In the genomic region with DNA sequence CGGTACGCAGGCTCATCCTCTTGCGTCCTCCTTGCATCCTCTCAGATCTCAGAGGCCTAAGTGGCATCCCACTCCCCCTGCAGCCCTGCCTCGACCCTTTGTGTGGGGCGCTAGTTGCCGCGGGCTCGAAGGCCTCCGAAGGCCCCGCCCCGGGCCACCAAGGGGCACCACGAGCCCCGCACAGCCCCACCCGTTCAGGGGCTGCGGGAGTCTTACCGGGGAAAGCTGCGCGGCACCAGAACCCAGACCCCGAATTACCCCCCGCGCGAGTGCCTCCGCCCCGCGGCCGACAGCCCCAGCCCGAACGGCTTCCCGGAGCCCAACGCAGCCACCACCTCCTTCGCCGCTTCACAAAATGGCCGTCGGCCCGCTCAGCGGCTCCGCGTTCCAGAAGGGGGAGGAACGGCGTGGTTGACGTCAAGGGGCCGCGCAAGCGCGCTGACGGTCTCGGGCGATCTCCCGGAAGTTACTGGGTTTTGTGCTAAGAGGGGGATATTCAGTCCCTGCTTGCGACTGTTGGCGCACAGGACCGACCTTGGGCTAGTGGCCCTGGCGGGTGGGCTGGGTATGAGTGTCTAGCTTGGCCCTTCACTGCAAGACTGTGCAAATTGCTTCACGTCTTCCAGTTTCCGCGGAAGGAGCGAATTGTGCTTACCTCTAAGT, we compare ENCODE assay signal across 8 cellular contexts. TPM values are rescaled to one million over a fixed set of nuclear protein-coding genes. Genes with fewer than 3 reads are reported as not detected.
DNase-seq lines count a peak whose midpoint lies in the region; ATAC-seq and TF ChIP-seq lines count a peak whose summit lies in the region.

Gene CPNE1, minus strand, starts transcription at position 357 of the 663 bp plus-strand sequence. CDS start 31,977 bp downstream, outside the sequence.
A gene with protein sequence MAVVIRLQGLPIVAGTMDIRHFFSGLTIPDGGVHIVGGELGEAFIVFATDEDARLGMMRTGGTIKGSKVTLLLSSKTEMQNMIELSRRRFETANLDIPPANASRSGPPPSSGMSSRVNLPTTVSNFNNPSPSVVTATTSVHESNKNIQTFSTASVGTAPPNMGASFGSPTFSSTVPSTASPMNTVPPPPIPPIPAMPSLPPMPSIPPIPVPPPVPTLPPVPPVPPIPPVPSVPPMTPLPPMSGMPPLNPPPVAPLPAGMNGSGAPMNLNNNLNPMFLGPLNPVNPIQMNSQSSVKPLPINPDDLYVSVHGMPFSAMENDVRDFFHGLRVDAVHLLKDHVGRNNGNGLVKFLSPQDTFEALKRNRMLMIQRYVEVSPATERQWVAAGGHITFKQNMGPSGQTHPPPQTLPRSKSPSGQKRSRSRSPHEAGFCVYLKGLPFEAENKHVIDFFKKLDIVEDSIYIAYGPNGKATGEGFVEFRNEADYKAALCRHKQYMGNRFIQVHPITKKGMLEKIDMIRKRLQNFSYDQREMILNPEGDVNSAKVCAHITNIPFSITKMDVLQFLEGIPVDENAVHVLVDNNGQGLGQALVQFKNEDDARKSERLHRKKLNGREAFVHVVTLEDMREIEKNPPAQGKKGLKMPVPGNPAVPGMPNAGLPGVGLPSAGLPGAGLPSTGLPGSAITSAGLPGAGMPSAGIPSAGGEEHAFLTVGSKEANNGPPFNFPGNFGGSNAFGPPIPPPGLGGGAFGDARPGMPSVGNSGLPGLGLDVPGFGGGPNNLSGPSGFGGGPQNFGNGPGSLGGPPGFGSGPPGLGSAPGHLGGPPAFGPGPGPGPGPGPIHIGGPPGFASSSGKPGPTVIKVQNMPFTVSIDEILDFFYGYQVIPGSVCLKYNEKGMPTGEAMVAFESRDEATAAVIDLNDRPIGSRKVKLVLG (minus strand): TSS at position 357 of the 663 bp plus-strand sequence. CDS start 9,578 bp downstream, outside the sequence.

- POLR2A ChIA-PET in RWPE1 (lab: Yijun Ruan, JAX; ENCODE audit: low non-redundant PET) = interaction anchor here (0.9 to 1.6 kb wide), 4 partner anchors 11 to 209 kb away, joined by 4 to 9 read pairs (median 5); partner anchors contain the start of gene CEP250
- POLR2A ChIA-PET in naive thymus-derived CD8-positive, alpha-beta T cell (lab: Charles Lee) = interaction anchor here (0.6 to 7.6 kb wide), 23 partner anchors 9 to 387 kb away, joined by 3 to 101 read pairs (median 6); partner anchors contain the start of genes CEP250, ERGIC3, NFS1 and PHF20

- H3K27me3 Mint-ChIP-seq in GM23338 (ENCODE audit: insufficient read depth, low read depth, poor library complexity) = peaks cover 9% of the 10 kb centered on the region
- no peaks in the 10 kb centered on the region for H3K27me3 Mint-ChIP-seq in activated T-helper 17 cell treated with anti-CD3 and anti-CD28 coated beads, Interleukin-2, amount 50 U/mL, for 72 hours
- no peaks in the 10 kb centered on the region for H3K27me3 Mint-ChIP-seq in naive thymus-derived CD8-positive, alpha-beta T cell
- H3K27me3 Mint-ChIP-seq in stimulated activated naive B cell treated with anti-CD40 and anti-IgM and Interleukin-4, amounts not matched to agents 10 μg/mL and 1 μg/mL and 100 μg/mL, for 72 hours = no peaks in the 10 kb centered on the region

- H3K27me3 ChIP-seq in DOHH2 (ENCODE audit: control insufficient read depth, low read length) = no peaks in the 10 kb centered on the region
- H3K27me3 ChIP-seq in GM23338 (ENCODE audit: insufficient read depth) = no peaks in the 10 kb centered on the region

- no peaks in the 10 kb centered on the region for H3K9me3 Mint-ChIP-seq in GM23338
- H3K9me3 Mint-ChIP-seq in activated T-helper 17 cell treated with anti-CD3 and anti-CD28 coated beads, Interleukin-2, amount 50 U/mL, for 72 hours = no peaks in the 10 kb centered on the region
- no peaks in the 10 kb centered on the region for H3K9me3 Mint-ChIP-seq in naive thymus-derived CD8-positive, alpha-beta T cell
- no peaks in the 10 kb centered on the region for H3K9me3 Mint-ChIP-seq in stimulated activated naive B cell treated with anti-CD40 and anti-IgM and Interleukin-4, amounts not matched to agents 10 μg/mL and 1 μg/mL and 100 μg/mL, for 72 hours

- H3K4me1 ChIP-seq in DOHH2 (ENCODE audit: control insufficient read depth, low read length) (peaks cover 46% of the 10 kb centered on the region), GM23338 (ENCODE audit: insufficient read depth) (peaks cover 37% of the 10 kb centered on the region)

- no peaks in the 10 kb centered on the region for H3K9me3 ChIP-seq in DOHH2 (ENCODE audit: control insufficient read depth, insufficient read depth, low read length)

- H3K27ac Mint-ChIP-seq in GM23338 = peak within 1 kb of the TSS; percentile 99
- peak within 1 kb of the TSS; percentile 87 for H3K27ac Mint-ChIP-seq in activated T-helper 17 cell treated with anti-CD3 and anti-CD28 coated beads, Interleukin-2, amount 50 U/mL, for 72 hours
- H3K27ac Mint-ChIP-seq in naive thymus-derived CD8-positive, alpha-beta T cell = peak within 1 kb of the TSS; percentile 96 to 100 (median 99)
- H3K27ac Mint-ChIP-seq in stimulated activated naive B cell treated with anti-CD40 and anti-IgM and Interleukin-4, amounts not matched to agents 10 μg/mL and 1 μg/mL and 100 μg/mL, for 72 hours = peak within 1 kb of the TSS; percentile 100

- H3K9me2 ChIP-seq in DOHH2 (replicated peaks; ENCODE audit: control insufficient read depth, low read length) = no peaks in the 10 kb centered on the region
- H3K9me2 ChIP-seq in GM23338 (ENCODE audit: insufficient read depth) = no peaks in the 10 kb centered on the region

- CTCF ChIA-PET in RWPE1 (lab: Yijun Ruan, JAX) = interaction anchor here (1.3 kb wide), 1 partner anchor 23 kb away, joined by 3 read pairs; no protein-coding TSS in a partner anchor

- peak within 1 kb of the TSS; percentile 66 for H3K27ac ChIP-seq in DOHH2 (ENCODE audit: low read depth, low read length)
- peak within 1 kb of the TSS; percentile 97 for H3K27ac ChIP-seq in GM23338 (ENCODE audit: low read depth)
- H3K27ac ChIP-seq in RWPE1 = peak within 1 kb of the TSS; percentile 87

- H3K4me3 ChIP-seq in DOHH2 (ENCODE audit: low read length) = peak within 1 kb of the TSS; percentile 78
- H3K4me3 ChIP-seq in GM23338 = peak within 1 kb of the TSS; percentile 95
- H3K4me3 ChIP-seq in fibroblast of mammary gland (ENCODE audit: control insufficient read depth, low read depth, low read length) = peak within 1 kb of the TSS; percentile 68

- H3K4me2 ChIP-seq in DOHH2 (ENCODE audit: low read length) (peak within 1 kb of the TSS; percentile 99), GM23338 (peak within 1 kb of the TSS; percentile 94)

- H3F3A ChIP-seq in DOHH2 (ENCODE audit: control insufficient read depth, insufficient read depth) = peaks cover 12% of the 10 kb centered on the region; the same call in 1 of the 2 replicates
- no peaks in the 10 kb centered on the region for H3F3A ChIP-seq in GM23338 (replicated peaks; ENCODE audit: low read depth)

- H3K4me3 Mint-ChIP-seq in GM23338 = peak within 1 kb of the TSS; percentile 98
- peak within 1 kb of the TSS; percentile 90 for H3K4me3 Mint-ChIP-seq in activated T-helper 17 cell treated with anti-CD3 and anti-CD28 coated beads, Interleukin-2, amount 50 U/mL, for 72 hours
- peak within 1 kb of the TSS; percentile 89 to 98 (median 96) for H3K4me3 Mint-ChIP-seq in naive thymus-derived CD8-positive, alpha-beta T cell
- H3K4me3 Mint-ChIP-seq in stimulated activated naive B cell treated with anti-CD40 and anti-IgM and Interleukin-4, amounts not matched to agents 10 μg/mL and 1 μg/mL and 100 μg/mL, for 72 hours = peak within 1 kb of the TSS; percentile 94 to 97

- H3K79me2 ChIP-seq in DOHH2 (ENCODE audit: control insufficient read depth, low read length) = peaks cover 55% of the 10 kb centered on the region
- peaks cover 51% of the 10 kb centered on the region for H3K79me2 ChIP-seq in GM23338 (replicated peaks; ENCODE audit: insufficient read depth)

- peak; percentile 87 for ATAC-seq in GM23338
- ATAC-seq in activated T-helper 17 cell treated with anti-CD3 and anti-CD28 coated beads, Interleukin-2, amount 50 U/mL, for 72 hours (replicated peaks) = peak; percentile 69
- ATAC-seq in naive thymus-derived CD8-positive, alpha-beta T cell = peak; percentile 77 to 78
- peak; percentile 88 to 90 for ATAC-seq in stimulated activated naive B cell treated with anti-CD40 and anti-IgM and Interleukin-4, amounts not matched to agents 10 μg/mL and 1 μg/mL and 100 μg/mL, for 72 hours (replicated peaks)

- peak; percentile 97 for DNase-seq in GM23338 (ENCODE audit: low spot score)
- peak; percentile 96 for DNase-seq in LoVo (ENCODE audit: low spot score)
- peak; percentile 100 for DNase-seq in RWPE1 (ENCODE audit: low spot score)
- peak; percentile 91 for DNase-seq in fibroblast of mammary gland (ENCODE audit: low read depth)
- DNase-seq in naive thymus-derived CD8-positive, alpha-beta T cell = peak; percentile 87 to 97 (median 94)
- DNase-seq in stimulated activated naive B cell treated with anti-CD40 and anti-IgM and Interleukin-4, amounts not matched to agents 10 μg/mL and 1 μg/mL and 100 μg/mL, for 72 hours = peak; percentile 93

- peak within 1 kb of the TSS; percentile 83 for H2AFZ ChIP-seq in GM23338

- peaks cover 15% of the 10 kb centered on the region for H3K36me3 Mint-ChIP-seq in GM23338 (ENCODE audit: low read depth)
- peaks cover 63% of the 10 kb centered on the region for H3K36me3 Mint-ChIP-seq in activated T-helper 17 cell treated with anti-CD3 and anti-CD28 coated beads, Interleukin-2, amount 50 U/mL, for 72 hours (ENCODE audit: low read depth)
- peaks cover 0 to 17% (median 9%) of the 10 kb centered on the region in 3 donors for H3K36me3 Mint-ChIP-seq in naive thymus-derived CD8-positive, alpha-beta T cell
- H3K36me3 Mint-ChIP-seq in stimulated activated naive B cell treated with anti-CD40 and anti-IgM and Interleukin-4, amounts not matched to agents 10 μg/mL and 1 μg/mL and 100 μg/mL, for 72 hours = peaks cover 27 to 49% of the 10 kb centered on the region in 2 donors

- H3K36me3 ChIP-seq in DOHH2 (ENCODE audit: control insufficient read depth, low read length) (peaks cover 56% of the 10 kb centered on the region), GM23338 (ENCODE audit: insufficient read depth) (no peaks in the 10 kb centered on the region)

- TF ChIP-seq CTCF in DOHH2 (IDR thresholded peaks at IDR 0.05; ENCODE audit: low read depth, low read length, poor library complexity, severe bottlenecking) (no peak), GM23338 (conservative IDR thresholded peaks at IDR 0.05; ENCODE audit: low read depth in 2 of 2) (no peak), RWPE1 (conservative IDR thresholded peaks at IDR 0.05; ENCODE audit: low read depth) (no peak), fibroblast of mammary gland (conservative IDR thresholded peaks at IDR 0.05; ENCODE audit: control insufficient read depth, insufficient read depth, low read depth, low read length) (no peak)

- peaks cover 34% of the 10 kb centered on the region; the same call in 2 of the 3 replicates for H3K4me1 Mint-ChIP-seq in GM23338
- peaks cover 38% of the 10 kb centered on the region for H3K4me1 Mint-ChIP-seq in activated T-helper 17 cell treated with anti-CD3 and anti-CD28 coated beads, Interleukin-2, amount 50 U/mL, for 72 hours
- peaks cover 10 to 55% (median 47%) of the 10 kb centered on the region in 4 donors for H3K4me1 Mint-ChIP-seq in naive thymus-derived CD8-positive, alpha-beta T cell
- H3K4me1 Mint-ChIP-seq in stimulated activated naive B cell treated with anti-CD40 and anti-IgM and Interleukin-4, amounts not matched to agents 10 μg/mL and 1 μg/mL and 100 μg/mL, for 72 hours = peaks cover 17 to 46% of the 10 kb centered on the region in 2 donors

- H4K20me1 ChIP-seq in DOHH2 (ENCODE audit: control insufficient read depth, insufficient read depth, low read depth, low read length) (peaks cover 41% of the 10 kb centered on the region), GM23338 (replicated peaks; ENCODE audit: insufficient read depth) (peaks cover 39% of the 10 kb centered on the region)

RNA-seq across cellular contexts. Expression of gene CPNE1, which starts in this region (rescaled TPM):
- 158 and 189 TPM in 2 replicates for total RNA-seq in GM23338 (2014; rRNA removed; shearing (Covaris generic))
- polyA plus RNA-seq in GM23338 (2016; fragmentation: Nextera tagmentation; extraction: Ambion mirVana) = 196 and 221 TPM in 2 replicates
- 100 to 1,000 TPM; 269 to 280 TPM for total RNA-seq in activated T-helper 17 cell treated with anti-CD3 and anti-CD28 coated beads, Interleukin-2, amount 50 U/mL, for 72 hours
- 100 to 1,000 TPM; 413 to 454 TPM for total RNA-seq in naive thymus-derived CD8-positive, alpha-beta T cell
- 100 to 1,000 TPM; 329 to 392 (median 384) TPM for polyA plus RNA-seq in naive thymus-derived CD8-positive, alpha-beta T cell

RNA-seq across cellular contexts. Expression of the second gene that starts in this region (rescaled TPM):
- 81.3 and 82.2 TPM in 2 replicates for total RNA-seq in GM23338 (2014; rRNA removed; shearing (Covaris generic))
- 21.0 and 22.3 TPM in 2 replicates for polyA plus RNA-seq in GM23338 (2016; fragmentation: Nextera tagmentation; extraction: Ambion mirVana)
- total RNA-seq in activated T-helper 17 cell treated with anti-CD3 and anti-CD28 coated beads, Interleukin-2, amount 50 U/mL, for 72 hours = 100 to 1,000 TPM; 106 to 116 TPM
- 100 to 1,000 TPM; 112 to 132 TPM for total RNA-seq in naive thymus-derived CD8-positive, alpha-beta T cell
- polyA plus RNA-seq in naive thymus-derived CD8-positive, alpha-beta T cell = 10 to 100 TPM; 35.2 to 43.7 (median 39.9) TPM

Comparison
In these comparisons a context has a peak if more than half of its experiments do, and no peak if none do; other contexts are left out.
1. Peak in every context shown above with its lines: DNase-seq, ATAC-seq, H3K4me3 ChIP-seq and H3K27ac ChIP-seq.